13 cellular contexts compared by ENCODE assay signal in genomic region chr6:165616116-165616515, GRCh38. TPM values are rescaled to one million over a fixed set of nuclear protein-coding genes. Genes with fewer than 3 reads are reported as not detected.
DNase-seq lines count a peak whose midpoint lies in the region; ATAC-seq and TF ChIP-seq lines count a peak whose summit lies in the region.
"Had no signal": no experiment of that assay in that cellular context is flagged by ENCODE, and none has a peak within 500 bp of the region (broad histone marks: within the 10 kb centered on the region; RNA-seq: fewer than 3 reads in every experiment).

No MANE protein-coding gene starts in this region.

- POLR2A ChIA-PET in WTC11 (lab: Charles Lee), result no interaction called here

- no peaks in the 10 kb centered on the region for H4K20me1 ChIP-seq in BLaER1 treated with 17β-estradiol and CSF1 and Interleukin-3, amounts not matched to agents 10 nM and 100 nM
- no peaks in the 10 kb centered on the region for H4K20me1 ChIP-seq in MM.1S (ENCODE audit: insufficient read depth, low read length)

- peak; percentile 89 for ATAC-seq in WTC11
- ATAC-seq in heart left ventricle, result peak; percentile 24 to 88 (median 74)
- ATAC-seq in psoas muscle, result peak in 3 of 4 donors; percentile 33 to 56 (median 42)
- ATAC-seq in HG03025 (IDR thresholded peaks at IDR 0.05; ENCODE audit: low FRiP score, unreplicated experiment), result no peak
- no peak for ATAC-seq in stimulated activated naive CD8-positive, alpha-beta T cell treated with anti-CD3 and anti-CD28 coated beads, Interleukin-15, Interleukin-2, amounts not matched to agents 100 U/mL and 50 U/mL, for 24 hours

- H3K9me2 ChIP-seq in MM.1S (replicated peaks; ENCODE audit: insufficient read depth, low read length), result no peaks in the 10 kb centered on the region

- TF ChIP-seq POLR2A in heart left ventricle (IDR thresholded peaks at IDR 0.05), result no peak

- peak overlapping the region; percentile 12 to 49 (median 40); a peak in 17 of 20 replicates for H3K4me3 ChIP-seq in BLaER1 treated with 17β-estradiol and CSF1 and Interleukin-3, amounts not matched to agents 10 nM and 100 nM
- H3K4me3 ChIP-seq in heart left ventricle (peak overlapping the region in 10 of 12 donors; percentile 1 to 54 (median 42)), psoas muscle (peak overlapping the region; percentile 53), MM.1S (ENCODE audit: low read length) (no peak overlapping the region)

- no peaks in the 10 kb centered on the region for H3K9me3 Mint-ChIP-seq in WTC11
- H3K9me3 Mint-ChIP-seq: T-helper 2 cell treated with Interferon-gamma antibody and Interleukin-4, amounts not matched to agents 5 μg/mL and 100 μg/mL, for 36 hours had no signal

- peak overlapping the region in 6 of 11 experiments; percentile 11 to 52 (median 34); a peak in 8 of 22 replicates for H3K27ac ChIP-seq in BLaER1 treated with 17β-estradiol and CSF1 and Interleukin-3, amounts not matched to agents 10 nM and 100 nM
- peak overlapping the region; percentile 19 to 82 (median 73) for H3K27ac ChIP-seq in heart left ventricle
- H3K27ac ChIP-seq in psoas muscle, result peak overlapping the region; percentile 58
- no peak overlapping the region for H3K27ac ChIP-seq in MM.1S (ENCODE audit: low read length)
- H3K27ac ChIP-seq: epithelial cell of prostate had no signal

- peaks cover 21% of the 10 kb centered on the region for H3K4me1 Mint-ChIP-seq in WTC11

- WGBS in heart left ventricle, 4 donors, result 26 to 42% (median 33%) methylated on average over 9 of the region's 9 CpGs
- 14 to 28% (median 14%) methylated on average over 9 of the region's 9 CpGs for WGBS in psoas muscle, 3 donors

- peaks cover 0 to 4% (median 0%) of the 10 kb centered on the region in 11 experiments; a peak in 3 of 22 replicates for H3K9me3 ChIP-seq in BLaER1 treated with 17β-estradiol and CSF1 and Interleukin-3, amounts not matched to agents 10 nM and 100 nM (replicated peaks in 1 of 11)
- H3K9me3 ChIP-seq in heart left ventricle, result no peaks in the 10 kb centered on the region
- no peaks in the 10 kb centered on the region for H3K9me3 ChIP-seq in psoas muscle
- H3K9me3 ChIP-seq in MM.1S (replicated peaks; ENCODE audit: insufficient read depth, low read length), result no peaks in the 10 kb centered on the region
- H3K9me3 ChIP-seq: BE2C had no signal

- H3K79me2 ChIP-seq in MM.1S (ENCODE audit: low read length), result no peaks in the 10 kb centered on the region

- TF ChIP-seq CTCF in WTC11 (IDR thresholded peaks at IDR 0.05) (no peak), heart left ventricle (IDR thresholded peaks at IDR 0.05) (no peak), psoas muscle (IDR thresholded peaks at IDR 0.05) (no peak), MM.1S (IDR thresholded peaks at IDR 0.05; ENCODE audit: low read length) (no peak)

- no peak overlapping the region for H2AFZ ChIP-seq in MM.1S (ENCODE audit: low read length)

- H3K9ac ChIP-seq in BLaER1 treated with 17β-estradiol and CSF1 and Interleukin-3, amounts not matched to agents 10 nM and 100 nM, result peak overlapping the region in 7 of 11 experiments; percentile 32 to 47 (median 45); a peak in 11 of 22 replicates
- H3K9ac ChIP-seq in MM.1S (ENCODE audit: low read length), result no peak overlapping the region

- CTCF ChIA-PET in WTC11 (lab: Charles Lee), result interaction anchor here (1.0 kb wide), 1 partner anchor 176 kb away, joined by 6 read pairs; no protein-coding TSS in a partner anchor

- peaks cover 13 to 30% (median 20%) of the 10 kb centered on the region in 10 experiments for H3K4me1 ChIP-seq in BLaER1 treated with 17β-estradiol and CSF1 and Interleukin-3, amounts not matched to agents 10 nM and 100 nM
- H3K4me1 ChIP-seq in heart left ventricle (peaks cover 0 to 20% (median 3%) of the 10 kb centered on the region in 12 donors), psoas muscle (no peaks in the 10 kb centered on the region), MM.1S (ENCODE audit: low read length) (no peaks in the 10 kb centered on the region)
- H3K4me1 ChIP-seq: BE2C had no signal

- H3K36me3 Mint-ChIP-seq in WTC11, result 0 out of 2 replicates have a peak, but pooled peaks cover under 1% of the 10 kb centered on the region

- H3K27me3 ChIP-seq in BLaER1 treated with 17β-estradiol and CSF1 and Interleukin-3, amounts not matched to agents 10 nM and 100 nM, result no peaks in the 10 kb centered on the region
- H3K27me3 ChIP-seq in heart left ventricle (no peaks in the 10 kb centered on the region), psoas muscle (ENCODE audit: insufficient read depth in 3 of 3, low read length in 2 of 3) (no peaks in the 10 kb centered on the region), MM.1S (replicated peaks; ENCODE audit: insufficient read depth, low read length) (no peaks in the 10 kb centered on the region)
- H3K27me3 ChIP-seq: BE2C had no signal

- intact Hi-C loops in heart left ventricle (cut with DNase I), result loop anchor here in 2 of 10 donors (2.0 to 5.0 kb wide), 2 partner anchors 45 to 46 kb away; partner anchors contain the start of gene PDE10A (in 1 of the 2)
- intact Hi-C loops in psoas muscle (cut with DNase I), result no loop called here

- H3K4me2 ChIP-seq in BLaER1 treated with 17β-estradiol and CSF1 and Interleukin-3, amounts not matched to agents 10 nM and 100 nM, result peak overlapping the region; percentile 58 to 85 (median 72)
- no peak overlapping the region for H3K4me2 ChIP-seq in MM.1S (ENCODE audit: low read depth, low read length)

- no peaks in the 10 kb centered on the region for H3K36me3 ChIP-seq in BLaER1 treated with 17β-estradiol and CSF1 and Interleukin-3, amounts not matched to agents 10 nM and 100 nM
- H3K36me3 ChIP-seq in heart left ventricle (no peaks in the 10 kb centered on the region), psoas muscle (ENCODE audit: insufficient read depth in 1 of 2, low read depth in 1 of 2) (no peaks in the 10 kb centered on the region), MM.1S (replicated peaks; ENCODE audit: insufficient read depth, low read length) (no peaks in the 10 kb centered on the region)
- H3K36me3 ChIP-seq: BE2C had no signal

- DNase-seq in WTC11 (ENCODE audit: low spot score) (no peak), heart left ventricle (peak in 2 of 5 donors; percentile 36 to 52), psoas muscle (no peak), MM.1S (no peak), D341Med (ENCODE audit: low spot score) (no peak)
- no peak for DNase-seq in stimulated activated naive CD8-positive, alpha-beta T cell treated with anti-CD3 and anti-CD28 coated beads, Interleukin-15, Interleukin-2, amounts not matched to agents 100 U/mL and 50 U/mL, for 24 hours
- DNase-seq: amniotic stem cell, BE2C, NCI-H1694 treated with DMSO at 0.1 percent for 48 hours had no signal

- H3K27ac Mint-ChIP-seq in WTC11, result peak overlapping the region; percentile 84
- H3K27ac Mint-ChIP-seq: T-helper 2 cell treated with Interferon-gamma antibody and Interleukin-4, amounts not matched to agents 5 μg/mL and 100 μg/mL, for 36 hours had no signal

- no peaks in the 10 kb centered on the region for H3K27me3 Mint-ChIP-seq in WTC11 (ENCODE audit: low read depth)

- H3K4me3 Mint-ChIP-seq in WTC11, result peak overlapping the region; percentile 14
- H3K4me3 Mint-ChIP-seq: T-helper 2 cell treated with Interferon-gamma antibody and Interleukin-4, amounts not matched to agents 5 μg/mL and 100 μg/mL, for 36 hours had no signal

- no peaks in the 10 kb centered on the region for H3F3A ChIP-seq in MM.1S (ENCODE audit: insufficient read depth, low read length)

TF ChIP-seq in WTC11, 78 proteins besides CTCF, POLR2A, EP300 and RAD21 (continues in another document):
- TF ChIP-seq RELA (CRISPR knock-in tag; IDR thresholded peaks at IDR 0.05; ENCODE audit: borderline replicate concordance) (no peak), ETV6 (CRISPR knock-in tag; IDR thresholded peaks at IDR 0.05) (0 out of 2 replicates have a peak, but pooled peaks have one; percentile 24), ZSCAN18 (CRISPR knock-in tag; IDR thresholded peaks at IDR 0.05) (no peak), ZNF425 (CRISPR knock-in tag; conservative IDR thresholded peaks at IDR 0.05) (no peak), SMAD3 (CRISPR knock-in tag; IDR thresholded peaks at IDR 0.05; ENCODE audit: borderline replicate concordance) (no peak)

RNA-seq across cellular contexts. Expression of gene PDE10A, which starts 46.9 kb away (rescaled TPM):
- total RNA-seq in WTC11 (2021) (2.3 to 3.1 TPM (median 3.0 TPM) in 3 replicates), heart left ventricle (10 to 100 TPM in 8 of 9 donors, 1 to 10 TPM in 1; 8.6 to 22.4 (median 12.8) TPM), psoas muscle (1 to 10 TPM in 3 of 4 donors, under 1 TPM in 1; 0.74 to 3.6 (median 3.0) TPM)
- polyA plus RNA-seq in heart left ventricle (10 to 100 TPM in 1 of 2 donors, 1 to 10 TPM in 1; 4.2 to 17.7 TPM), psoas muscle (1 to 10 TPM in 2 of 3 donors, under 1 TPM in 1; 0.77 to 1.1 (median 1.1) TPM)

Comparison
In these comparisons a context has a peak if more than half of its experiments do, and no peak if none do; other contexts are left out.
1. ATAC-seq: peak in WTC11 (single experiment), heart left ventricle (4 of 4) and psoas muscle (3 of 4); none in HG03025 (single experiment) and stimulated activated naive CD8-positive, alpha-beta T cell treated with anti-CD3 and anti-CD28 coated beads, Interleukin-15, Interleukin-2, amounts not matched to agents 100 U/mL and 50 U/mL, for 24 hours (single experiment).